Comparison of ENCODE assay signal across 14 cellular contexts in the genomic region with DNA sequence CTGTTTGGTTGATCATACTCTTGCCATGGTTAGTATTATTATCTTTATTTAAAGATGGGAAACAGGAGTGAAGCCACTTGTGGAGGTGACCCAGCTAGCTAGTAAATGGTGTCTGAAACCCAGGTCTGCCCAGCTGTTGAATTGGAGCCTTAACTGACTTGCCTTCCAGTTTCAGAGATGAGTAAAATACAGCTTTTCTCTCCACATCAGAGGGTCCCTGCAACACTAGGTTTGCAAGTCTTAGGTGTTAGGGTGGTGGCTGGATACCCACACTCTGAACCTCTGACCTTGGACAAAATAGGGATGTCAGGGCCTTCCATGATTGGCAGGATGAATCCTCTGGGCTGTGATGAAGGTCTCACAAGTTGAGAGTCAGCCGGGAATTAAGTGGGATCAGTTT. TPM values are rescaled to one million over a fixed set of nuclear protein-coding genes. Genes with fewer than 3 reads are reported as not detected.
DNase-seq lines count a peak whose midpoint lies in the region; ATAC-seq and TF ChIP-seq lines count a peak whose summit lies in the region.
"Had no signal": no experiment of that assay in that cellular context is flagged by ENCODE, and none has a peak within 500 bp of the region (broad histone marks: within the 10 kb centered on the region; RNA-seq: fewer than 3 reads in every experiment).

No MANE protein-coding gene starts in this region.

- H3K9me3 ChIP-seq in PC-3 (ENCODE audit: low read length) (no peaks in the 10 kb centered on the region), esophagus muscularis mucosa (no peaks in the 10 kb centered on the region)

- TF ChIP-seq CTCF in Calu3 (IDR thresholded peaks at IDR 0.05; ENCODE audit: unreplicated experiment) (no peak), PC-3 (conservative IDR thresholded peaks at IDR 0.05; ENCODE audit: low read depth, low read length) (no peak), esophagus muscularis mucosa (IDR thresholded peaks at IDR 0.05) (no peak)

- TF ChIP-seq POLR2A in esophagus muscularis mucosa (IDR thresholded peaks at IDR 0.05; ENCODE audit: low read depth), result no peak

- peak overlapping the region; percentile 84 for H3K4me2 ChIP-seq in PC-3 (ENCODE audit: low read length)

- H3K36me3 Mint-ChIP-seq in Calu3 (ENCODE audit: insufficient read depth, unreplicated experiment), result peaks cover 58% of the 10 kb centered on the region

- no peak for DNase-seq in Calu3
- no peak for DNase-seq in PC-3
- DNase-seq in esophagus muscularis mucosa (ENCODE audit: extremely low spot score), result no peak
- no peak for DNase-seq in NCI-H1417 (lab: John Stamatoyannopoulos, UW)
- no peak for DNase-seq in stimulated activated CD4-positive, alpha-beta T cell treated with anti-CD3 and anti-CD28 coated beads, Interleukin-2, amount 100 ng/mL, for 48 hours
- no peak for DNase-seq in COLO668 (lab: John Stamatoyannopoulos, UW; ENCODE audit: unreplicated experiment)
- DNase-seq in central memory CD4-positive, alpha-beta T cell, result no peak
- DNase-seq: activated CD4-positive, alpha-beta T cell treated with anti-CD3 and anti-CD28 coated beads, Interleukin-2, amount 50 U/mL, for 4 hours; effector CD8-positive, alpha-beta T cell; EL; midbrain; NCI-H526 treated with DMSO at 0.1 percent for 48 hours; posterior cingulate gyrus had no signal

- BruUV-seq in Calu3 (replicated peaks; lab: Mats Ljungman, UMichigan), result no TSS peak
- BruUV-seq in PC-3 (replicated peaks; lab: Mats Ljungman, UMichigan), result no TSS peak

- TF ChIP-seq EP300 in esophagus muscularis mucosa (IDR thresholded peaks at IDR 0.05), result no peak

- no peaks in the 10 kb centered on the region for H3K9me3 Mint-ChIP-seq in Calu3 (ENCODE audit: low read depth, unreplicated experiment)

- H3K27ac Mint-ChIP-seq in Calu3 (ENCODE audit: unreplicated experiment), result peak overlapping the region; percentile 39

- no peak overlapping the region for H3K4me3 Mint-ChIP-seq in Calu3 (ENCODE audit: low read depth, unreplicated experiment)

- H3F3A ChIP-seq in PC-3 (ENCODE audit: low read length, unreplicated experiment), result no peaks in the 10 kb centered on the region

- H3K27ac ChIP-seq in PC-3 (ENCODE audit: low read length) (no peak overlapping the region), esophagus muscularis mucosa (replicated peaks in 1 of 4) (peak overlapping the region; percentile 87 to 92 (median 88)), rectal smooth muscle tissue (ENCODE audit: low read depth, low read length) (peak overlapping the region; percentile 77)

- POLR2A ChIA-PET in PC-3 (lab: Charles Lee; ENCODE audit: unreplicated experiment), result interaction anchor here (0.5 kb wide), 1 partner anchor 36 kb away, joined by 4 read pairs; no protein-coding TSS in a partner anchor

- intact Hi-C loops in Calu3 (cut with micrococcal nuclease; ENCODE audit: unreplicated experiment) (loop anchor here (5.0 kb wide), 1 partner anchor 100 kb away; no protein-coding TSS in a partner anchor), PC-3 (cut with micrococcal nuclease) (no loop called here), esophagus muscularis mucosa (cut with DNase I) (loop anchor here (5.0 kb wide), 2 partner anchors 55 to 150 kb away; no protein-coding TSS in a partner anchor)

- no peak for ATAC-seq in PC-3

- H2AFZ ChIP-seq in PC-3 (ENCODE audit: low read length), result no peak overlapping the region

- H3K27me3 ChIP-seq in PC-3 (ENCODE audit: low read length) (no peaks in the 10 kb centered on the region), esophagus muscularis mucosa (no peaks in the 10 kb centered on the region), rectal smooth muscle tissue (ENCODE audit: control insufficient read depth, insufficient read depth, low read length) (no peaks in the 10 kb centered on the region)

- H4K20me1 ChIP-seq in PC-3 (ENCODE audit: low read length), result peaks cover 80% of the 10 kb centered on the region

- H3K4me1 Mint-ChIP-seq in Calu3 (ENCODE audit: low read depth, unreplicated experiment), result peaks cover 58% of the 10 kb centered on the region

- WGBS in esophagus muscularis mucosa, result 78% methylated on average over 1 of the region's 1 CpG

- H3K4me3 ChIP-seq in PC-3 (ENCODE audit: low read length) (peak overlapping the region; percentile 96), esophagus muscularis mucosa (no peak overlapping the region), rectal smooth muscle tissue (ENCODE audit: low read length) (no peak overlapping the region)

- H3K79me2 ChIP-seq in PC-3 (ENCODE audit: low read length), result peaks cover 98% of the 10 kb centered on the region

- H3K4me1 ChIP-seq in PC-3 (ENCODE audit: insufficient read depth, low read length), result peaks cover 56% of the 10 kb centered on the region
- H3K4me1 ChIP-seq in esophagus muscularis mucosa, result peaks cover 37 to 92% (median 85%) of the 10 kb centered on the region in 4 donors
- H3K4me1 ChIP-seq in rectal smooth muscle tissue (ENCODE audit: control insufficient read depth, insufficient read depth, low read length), result peaks cover 33% of the 10 kb centered on the region

- CTCF ChIA-PET in Calu3 (lab: Charles Lee) (interaction anchor here (1.7 kb wide), 1 partner anchor 37 kb away, joined by 5 read pairs; no protein-coding TSS in a partner anchor), PC-3 (lab: Charles Lee) (no interaction called here)

- H3K36me3 ChIP-seq in PC-3 (ENCODE audit: low read depth, low read length), result peaks cover 34% of the 10 kb centered on the region
- no peaks in the 10 kb centered on the region for H3K36me3 ChIP-seq in esophagus muscularis mucosa
- no peaks in the 10 kb centered on the region for H3K36me3 ChIP-seq in rectal smooth muscle tissue (ENCODE audit: control insufficient read depth, insufficient read depth, low read length)

- no peaks in the 10 kb centered on the region for H3K9me2 ChIP-seq in PC-3 (replicated peaks; ENCODE audit: low read length)

- H3K9ac ChIP-seq in PC-3 (ENCODE audit: low read length) (no peak overlapping the region), rectal smooth muscle tissue (ENCODE audit: low read length) (no peak overlapping the region)

- no peaks in the 10 kb centered on the region for H3K27me3 Mint-ChIP-seq in Calu3 (ENCODE audit: unreplicated experiment)

RNA-seq across cellular contexts. Expression of gene FLNB, which starts 4.1 kb away (rescaled TPM):
- total RNA-seq in Calu3 (2022) (136 and 147 TPM in 2 replicates), PC-3 (2014; rRNA removed) (505 and 546 TPM in 2 replicates), esophagus muscularis mucosa (100 to 1,000 TPM in 2 of 4 donors, 10 to 100 TPM in 2; 61.9 to 114 (median 89.9) TPM)
